ENCODE assay signal across 25 cellular contexts in the genomic region with DNA sequence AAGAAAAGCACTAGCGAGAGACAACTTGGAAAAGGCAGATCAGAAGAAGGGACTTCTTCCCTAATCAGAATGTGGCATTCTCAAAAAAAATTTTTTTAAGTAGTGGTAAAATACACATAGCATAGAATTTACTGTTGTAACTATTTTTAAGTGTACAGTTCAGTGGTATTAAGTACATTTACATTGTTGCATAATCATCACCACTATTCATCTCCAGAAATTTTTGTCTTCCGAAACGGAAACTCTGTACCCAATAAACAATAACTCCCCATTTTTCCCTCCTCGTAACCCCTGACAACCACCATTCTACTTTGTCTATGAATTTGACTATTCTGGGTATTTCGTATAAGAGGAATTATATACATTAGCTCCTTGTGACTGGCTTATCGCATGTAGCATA. TPM values are rescaled to one million over a fixed set of nuclear protein-coding genes. Genes with fewer than 3 reads are reported as not detected.
"Had no signal": no experiment of that assay in that cellular context is flagged by ENCODE, and none has a peak within 500 bp of the region (broad histone marks: within the 10 kb centered on the region; RNA-seq: fewer than 3 reads in every experiment).

No MANE protein-coding gene starts in this region.

- H3K27ac Mint-ChIP-seq: activated CD4-positive, alpha-beta memory T cell treated with anti-CD3 and anti-CD28 coated beads for 36 hours; activated CD4-positive, alpha-beta T cell treated with anti-CD3 and anti-CD28 coated beads, Interleukin-2, amount 10 ng/mL, durations not matched to agents 7 days and 5 days; activated naive CD8-positive, alpha-beta T cell treated with anti-CD3 and anti-CD28 coated beads, Interleukin-2, amount 10 ng/mL, durations not matched to agents 7 days and 5 days had no signal

- H3K9me3 Mint-ChIP-seq: activated CD4-positive, alpha-beta memory T cell treated with anti-CD3 and anti-CD28 coated beads for 36 hours; activated CD4-positive, alpha-beta T cell treated with anti-CD3 and anti-CD28 coated beads, Interleukin-2, amount 10 ng/mL, durations not matched to agents 7 days and 5 days; activated naive CD8-positive, alpha-beta T cell treated with anti-CD3 and anti-CD28 coated beads, Interleukin-2, amount 10 ng/mL, durations not matched to agents 7 days and 5 days had no signal

- H3K27me3 Mint-ChIP-seq: activated CD4-positive, alpha-beta memory T cell treated with anti-CD3 and anti-CD28 coated beads for 36 hours; activated CD4-positive, alpha-beta T cell treated with anti-CD3 and anti-CD28 coated beads, Interleukin-2, amount 10 ng/mL, durations not matched to agents 7 days and 5 days; activated naive CD8-positive, alpha-beta T cell treated with anti-CD3 and anti-CD28 coated beads, Interleukin-2, amount 10 ng/mL, durations not matched to agents 7 days and 5 days had no signal

- H3K27ac ChIP-seq: KMS-11 had no signal

- H3K4me3 Mint-ChIP-seq: activated CD4-positive, alpha-beta memory T cell treated with anti-CD3 and anti-CD28 coated beads for 36 hours; activated CD4-positive, alpha-beta T cell treated with anti-CD3 and anti-CD28 coated beads, Interleukin-2, amount 10 ng/mL, durations not matched to agents 7 days and 5 days; activated naive CD8-positive, alpha-beta T cell treated with anti-CD3 and anti-CD28 coated beads, Interleukin-2, amount 10 ng/mL, durations not matched to agents 7 days and 5 days had no signal

- H3K27me3 ChIP-seq: adrenal gland had no signal

- DNase-seq: activated CD4-positive, alpha-beta memory T cell treated with anti-CD3 and anti-CD28 coated beads for 36 hours; activated CD4-positive, alpha-beta T cell treated with anti-CD3 and anti-CD28 coated beads, Interleukin-2, amount 10 ng/mL, durations not matched to agents 7 days and 5 days; activated CD4-positive, CD25-positive, alpha-beta regulatory T cell; activated CD8-positive, alpha-beta memory T cell treated with anti-CD3 and anti-CD28 coated beads for 24 hours; activated naive CD4-positive, alpha-beta T cell treated with anti-CD3 and anti-CD28 coated beads, Interleukin-2, amount 50 U/mL, for 16 hours; activated naive CD8-positive, alpha-beta T cell treated with anti-CD3 and anti-CD28 coated beads, Interleukin-2, amount 10 ng/mL, durations not matched to agents 7 days and 5 days; activated T-cell treated with anti-CD3 and anti-CD28 coated beads, Interleukin-2, amount 50 U/mL, for 48 hours; adrenal gland; anterior cingulate cortex; central memory CD4-positive, alpha-beta T cell; cortex of kidney; NCI-H1105 treated with DMSO at 0.1 percent for 48 hours; NCI-H1436 treated with DMSO at 0.1 percent for 48 hours; NCI-H1930; NCI-H2107; NCI-H2171 treated with DMSO at 0.1 percent for 48 hours; NCI-H226; NCI-H526; NCI-H774; SHP77; T-helper 2 cell; T1000 had no signal

- H3K9me3 ChIP-seq: adrenal gland had no signal

- H3K4me3 ChIP-seq: adrenal gland had no signal

RNA-seq across cellular contexts. Expression of gene IGSF6, which starts 34.1 kb away (rescaled TPM):
- total RNA-seq: NCI-H460, SK-MEL-5 had no signal

RNA-seq across cellular contexts. Expression of gene OTOA, which starts 45.5 kb away (rescaled TPM):
- total RNA-seq: activated CD4-positive, alpha-beta memory T cell treated with anti-CD3 and anti-CD28 coated beads for 36 hours; NCI-H460; SK-MEL-5 had no signal
